Comparison of ENCODE assay signal across 12 cellular contexts in genomic region chrX:97398030-97398551, GRCh38.
DNase-seq lines count a peak whose midpoint lies in the region; ATAC-seq lines count a peak whose summit lies in the region.
"Had no signal": no experiment of that assay in that cellular context is flagged by ENCODE, and none has a peak within 500 bp of the region (broad histone marks: within the 10 kb centered on the region; RNA-seq: fewer than 3 reads in every experiment).

No MANE protein-coding gene starts in this region.

- H3K9me3 Mint-ChIP-seq in activated T-cell treated with anti-CD3 and anti-CD28 coated beads, Interleukin-2, amount 50 U/mL, for 72 hours = no peaks in the 10 kb centered on the region
- no peaks in the 10 kb centered on the region for H3K9me3 Mint-ChIP-seq in stimulated activated naive CD8-positive, alpha-beta T cell treated with anti-CD3 and anti-CD28 coated beads, Interleukin-15, Interleukin-2, amounts not matched to agents 100 ng/mL and 50 ng/mL, for 24 hours

- H3K4me3 Mint-ChIP-seq in activated T-cell treated with anti-CD3 and anti-CD28 coated beads, Interleukin-2, amount 50 U/mL, for 72 hours = peak overlapping the region; percentile 15 to 73
- H3K4me3 Mint-ChIP-seq in T-helper 17 cell = no peak overlapping the region
- peak overlapping the region; percentile 65 for H3K4me3 Mint-ChIP-seq in stimulated activated naive CD8-positive, alpha-beta T cell treated with anti-CD3 and anti-CD28 coated beads, Interleukin-15, Interleukin-2, amounts not matched to agents 100 ng/mL and 50 ng/mL, for 24 hours
- H3K4me3 Mint-ChIP-seq: B cell had no signal

- peak overlapping the region; percentile 15 for H3K27ac Mint-ChIP-seq in activated T-cell treated with anti-CD3 and anti-CD28 coated beads, Interleukin-2, amount 50 U/mL, for 72 hours
- H3K27ac Mint-ChIP-seq in T-helper 17 cell = no peak overlapping the region
- H3K27ac Mint-ChIP-seq in stimulated activated naive CD8-positive, alpha-beta T cell treated with anti-CD3 and anti-CD28 coated beads, Interleukin-15, Interleukin-2, amounts not matched to agents 100 ng/mL and 50 ng/mL, for 24 hours = peak overlapping the region; percentile 88
- H3K27ac Mint-ChIP-seq: B cell had no signal

- peaks cover 55% of the 10 kb centered on the region for H3K4me1 Mint-ChIP-seq in activated T-cell treated with anti-CD3 and anti-CD28 coated beads, Interleukin-2, amount 50 U/mL, for 72 hours (ENCODE audit: low read depth)
- peaks cover 19% of the 10 kb centered on the region for H3K4me1 Mint-ChIP-seq in T-helper 17 cell
- peaks cover 50% of the 10 kb centered on the region for H3K4me1 Mint-ChIP-seq in stimulated activated naive CD8-positive, alpha-beta T cell treated with anti-CD3 and anti-CD28 coated beads, Interleukin-15, Interleukin-2, amounts not matched to agents 100 ng/mL and 50 ng/mL, for 24 hours (ENCODE audit: low read depth)
- H3K4me1 Mint-ChIP-seq: B cell had no signal

- peak; percentile 13 to 27 for DNase-seq in activated T-cell treated with anti-CD3 and anti-CD28 coated beads, Interleukin-2, amount 50 U/mL, for 72 hours
- DNase-seq in activated T-cell treated with anti-CD3 and anti-CD28 coated beads for 4 hours (no peak), T-helper 17 cell (no peak), T-helper 9 cell (no peak), NCI-H345 treated with DMSO at 0.1 percent for 48 hours (lab: John Stamatoyannopoulos, UW; ENCODE audit: unreplicated experiment) (no peak), SHP77 treated with DMSO at 0.1 percent for 48 hours (lab: John Stamatoyannopoulos, UW) (no peak)
- DNase-seq: left colon; RPMI8226; stimulated activated CD4-positive, alpha-beta T cell treated with anti-CD3 and anti-CD28 coated beads, Interleukin-1b, Interleukin-23, amount 100 ng/mL, for 48 hours had no signal

- peaks cover 8% of the 10 kb centered on the region for H3K27me3 Mint-ChIP-seq in activated T-cell treated with anti-CD3 and anti-CD28 coated beads, Interleukin-2, amount 50 U/mL, for 72 hours (ENCODE audit: low read depth)
- no peaks in the 10 kb centered on the region for H3K27me3 Mint-ChIP-seq in T-helper 17 cell
- no peaks in the 10 kb centered on the region for H3K27me3 Mint-ChIP-seq in stimulated activated naive CD8-positive, alpha-beta T cell treated with anti-CD3 and anti-CD28 coated beads, Interleukin-15, Interleukin-2, amounts not matched to agents 100 ng/mL and 50 ng/mL, for 24 hours
- H3K27me3 Mint-ChIP-seq: B cell had no signal

- peak; percentile 79 to 84 for ATAC-seq in activated T-cell treated with anti-CD3 and anti-CD28 coated beads, Interleukin-2, amount 50 U/mL, for 72 hours (replicated peaks in 1 of 2)
- ATAC-seq in HG02885 (IDR thresholded peaks at IDR 0.05; ENCODE audit: poor library complexity, unreplicated experiment) (peak; percentile 56), T-helper 17 cell (peak; percentile 18)
- ATAC-seq: left colon had no signal

- no peaks in the 10 kb centered on the region for H3K9me3 ChIP-seq in T-helper 17 cell (ENCODE audit: control insufficient read depth, low read length, poor library complexity, severe bottlenecking)

- no peaks in the 10 kb centered on the region for H3K36me3 Mint-ChIP-seq in activated T-cell treated with anti-CD3 and anti-CD28 coated beads, Interleukin-2, amount 50 U/mL, for 72 hours (ENCODE audit: insufficient read depth in 2 of 2)
- peaks cover 2% of the 10 kb centered on the region for H3K36me3 Mint-ChIP-seq in T-helper 17 cell (ENCODE audit: low read depth)
- H3K36me3 Mint-ChIP-seq in stimulated activated naive CD8-positive, alpha-beta T cell treated with anti-CD3 and anti-CD28 coated beads, Interleukin-15, Interleukin-2, amounts not matched to agents 100 ng/mL and 50 ng/mL, for 24 hours (ENCODE audit: low read depth) = peaks cover 3% of the 10 kb centered on the region

Comparison
In these comparisons a context has a peak if more than half of its experiments do, and no peak if none do; other contexts are left out.
1. DNase-seq: peak in activated T-cell treated with anti-CD3 and anti-CD28 coated beads, Interleukin-2, amount 50 U/mL, for 72 hours (2 of 2); none in activated T-cell treated with anti-CD3 and anti-CD28 coated beads for 4 hours (single experiment), T-helper 17 cell (0 of 3), T-helper 9 cell (single experiment), NCI-H345 treated with DMSO at 0.1 percent for 48 hours (single experiment) and SHP77 treated with DMSO at 0.1 percent for 48 hours (single experiment).
2. ATAC-seq: peak in every context shown above with its lines; median percentile 82 in activated T-cell treated with anti-CD3 and anti-CD28 coated beads, Interleukin-2, amount 50 U/mL, for 72 hours; 56 in HG02885; 18 in T-helper 17 cell.